In genomic region chr19:2474232-2475017, GRCh38 we compare ENCODE assay signal across 8 cellular contexts. TPM values are rescaled to one million over a fixed set of nuclear protein-coding genes. Genes with fewer than 3 reads are reported as not detected.
A peak's percentile ranks its signal among the peaks of the same experiment; 100 is the strongest.
DNase-seq lines count a peak whose midpoint lies in the region; ATAC-seq and TF ChIP-seq lines count a peak whose summit lies in the region.

No MANE protein-coding gene starts in this region.

- TF ChIP-seq CTCF in WTC11 (IDR thresholded peaks at IDR 0.05): peak; percentile 95
- peak; percentile 71 to 91 for TF ChIP-seq CTCF in mammary epithelial cell (conservative IDR thresholded peaks at IDR 0.05 in 1 of 2, IDR thresholded peaks at IDR 0.05 in 1 of 2; ENCODE audit: extremely low read depth in 1 of 2, insufficient read depth in 1 of 2, low read depth in 1 of 2, low read length in 2 of 2)

- no peaks in the 10 kb centered on the region for H3K36me3 Mint-ChIP-seq in WTC11

- peaks cover 35% of the 10 kb centered on the region for H3K27me3 Mint-ChIP-seq in WTC11 (ENCODE audit: low read depth)

- peaks cover 23% of the 10 kb centered on the region for H3K4me1 ChIP-seq in mammary epithelial cell (ENCODE audit: insufficient read depth, low read length)

- peaks cover 10% of the 10 kb centered on the region for H4K20me1 ChIP-seq in mammary epithelial cell (ENCODE audit: insufficient read depth, low read length)

- H3K27ac ChIP-seq in mammary epithelial cell (ENCODE audit: insufficient read depth, low read depth, low read length): peak overlapping the region; percentile 49

- intact Hi-C loops in mammary epithelial cell (cut with micrococcal nuclease): loop anchor here (1.0 to 5.0 kb wide), 5 partner anchors 47 to 237 kb away; partner anchors contain the start of genes PLEKHJ1, SF3A2 and TIMM13

- no peak overlapping the region for H3K27ac Mint-ChIP-seq in WTC11

- dilution Hi-C loops in mammary epithelial cell (cut with HindIII; ENCODE audit: low sequenced_read_pairs): no loop called here

- H3K4me3 ChIP-seq in mammary epithelial cell (replicated peaks in 1 of 3; ENCODE audit: insufficient read depth in 1 of 3, low read depth in 2 of 3, low read length in 3 of 3): peak overlapping the region; percentile 84 to 98 (median 94)

- WGBS in mammary epithelial cell (ENCODE audit: low coverage, missing lambda C conversion rate): 10% methylated on average over 34 of the region's 60 CpGs

- H3K36me3 ChIP-seq in mammary epithelial cell (ENCODE audit: insufficient read depth, low read length): no peaks in the 10 kb centered on the region

- peak; percentile 32 for ATAC-seq in HG02588 (IDR thresholded peaks at IDR 0.05; ENCODE audit: unreplicated experiment)
- peak; percentile 46 for ATAC-seq in WTC11
- ATAC-seq in HG02981 (IDR thresholded peaks at IDR 0.05; ENCODE audit: unreplicated experiment): no peak

- CTCF ChIA-PET in WTC11 (lab: Charles Lee) (interaction anchor here (0.7 to 5.4 kb wide), 11 partner anchors 9 to 163 kb away, joined by 4 to 110 read pairs (median 11); no protein-coding TSS in a partner anchor), mammary epithelial cell (lab: Charles Lee; ENCODE audit: low non-redundant PET) (interaction anchor here (0.6 to 0.7 kb wide), 2 partner anchors 104 to 137 kb away, joined by 3 to 4 read pairs; no protein-coding TSS in a partner anchor)

- peak overlapping the region; percentile 98 for H3K4me2 ChIP-seq in mammary epithelial cell (ENCODE audit: insufficient read depth, low read depth, low read length)

- H3K4me1 Mint-ChIP-seq in WTC11: peaks cover 23% of the 10 kb centered on the region

- H3K9ac ChIP-seq in mammary epithelial cell (ENCODE audit: insufficient read depth, low read length): peak overlapping the region; percentile 15

- H3K27me3 ChIP-seq in mammary epithelial cell (ENCODE audit: insufficient read depth, low read length): no peaks in the 10 kb centered on the region

- H2AFZ ChIP-seq in mammary epithelial cell (ENCODE audit: low read depth, low read length): peak overlapping the region; percentile 58

- BruUV-seq in mammary epithelial cell (replicated peaks; lab: Mats Ljungman, UMichigan): no TSS peak

- peak overlapping the region; percentile 93 for H3K4me3 Mint-ChIP-seq in WTC11

- peaks cover 38% of the 10 kb centered on the region for H3K79me2 ChIP-seq in mammary epithelial cell (ENCODE audit: insufficient read depth, low read length)

- DNase-seq in EL: peak; percentile 92
- DNase-seq in NCI-H2029 treated with DMSO at 0.1 percent for 48 hours (lab: John Stamatoyannopoulos, UW): peak; percentile 45
- DNase-seq in WTC11 (ENCODE audit: low spot score): peak; percentile 92
- DNase-seq in mammary epithelial cell: peak; percentile 75
- DNase-seq in islet precursor cell: peak; percentile 98
- DNase-seq in stimulated activated CD4-positive, alpha-beta T cell treated with anti-CD3 and anti-CD28 coated beads, Interleukin-12 subunit alpha, Interleukin-12 subunit beta, amount 100 ng/mL, for 24 hours (ENCODE audit: low read depth in 2 of 2): peak; percentile 82

- in situ Hi-C loops in mammary epithelial cell (cut with MboI; ENCODE audit: low sequenced_read_pairs in 2 of 2): loop anchor here (5.0 to 10.0 kb wide), 3 partner anchors 70 to 143 kb away; no protein-coding TSS in a partner anchor

- no peaks in the 10 kb centered on the region for H3K9me3 Mint-ChIP-seq in WTC11

- POLR2A ChIA-PET in WTC11 (lab: Charles Lee): interaction anchor here (0.6 to 4.1 kb wide), 3 partner anchors 11 to 137 kb away, joined by 7 to 59 read pairs (median 39); no protein-coding TSS in a partner anchor

- H3K9me3 ChIP-seq in mammary epithelial cell (replicated peaks; ENCODE audit: insufficient read depth, low read length): no peaks in the 10 kb centered on the region

TF ChIP-seq in WTC11, 78 proteins besides CTCF, POLR2A, EP300 and RAD21 (continues in another document):
- TF ChIP-seq ARID4B (CRISPR knock-in tag; IDR thresholded peaks at IDR 0.05; ENCODE audit: borderline replicate concordance) (peak; percentile 28; the same call in 1 of the 2 replicates), ZNF512 (CRISPR knock-in tag; IDR thresholded peaks at IDR 0.05; ENCODE audit: borderline replicate concordance) (no peak), ZMAT4 (CRISPR knock-in tag; IDR thresholded peaks at IDR 0.05) (no peak)
- TF ChIP-seq, protein P1, sequence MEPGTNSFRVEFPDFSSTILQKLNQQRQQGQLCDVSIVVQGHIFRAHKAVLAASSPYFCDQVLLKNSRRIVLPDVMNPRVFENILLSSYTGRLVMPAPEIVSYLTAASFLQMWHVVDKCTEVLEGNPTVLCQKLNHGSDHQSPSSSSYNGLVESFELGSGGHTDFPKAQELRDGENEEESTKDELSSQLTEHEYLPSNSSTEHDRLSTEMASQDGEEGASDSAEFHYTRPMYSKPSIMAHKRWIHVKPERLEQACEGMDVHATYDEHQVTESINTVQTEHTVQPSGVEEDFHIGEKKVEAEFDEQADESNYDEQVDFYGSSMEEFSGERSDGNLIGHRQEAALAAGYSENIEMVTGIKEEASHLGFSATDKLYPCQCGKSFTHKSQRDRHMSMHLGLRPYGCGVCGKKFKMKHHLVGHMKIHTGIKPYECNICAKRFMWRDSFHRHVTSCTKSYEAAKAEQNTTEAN (CRISPR knock-in tag; IDR thresholded peaks at IDR 0.05): peak; percentile 40; the same call in 1 of the 2 replicates
- TF ChIP-seq, protein P2, sequence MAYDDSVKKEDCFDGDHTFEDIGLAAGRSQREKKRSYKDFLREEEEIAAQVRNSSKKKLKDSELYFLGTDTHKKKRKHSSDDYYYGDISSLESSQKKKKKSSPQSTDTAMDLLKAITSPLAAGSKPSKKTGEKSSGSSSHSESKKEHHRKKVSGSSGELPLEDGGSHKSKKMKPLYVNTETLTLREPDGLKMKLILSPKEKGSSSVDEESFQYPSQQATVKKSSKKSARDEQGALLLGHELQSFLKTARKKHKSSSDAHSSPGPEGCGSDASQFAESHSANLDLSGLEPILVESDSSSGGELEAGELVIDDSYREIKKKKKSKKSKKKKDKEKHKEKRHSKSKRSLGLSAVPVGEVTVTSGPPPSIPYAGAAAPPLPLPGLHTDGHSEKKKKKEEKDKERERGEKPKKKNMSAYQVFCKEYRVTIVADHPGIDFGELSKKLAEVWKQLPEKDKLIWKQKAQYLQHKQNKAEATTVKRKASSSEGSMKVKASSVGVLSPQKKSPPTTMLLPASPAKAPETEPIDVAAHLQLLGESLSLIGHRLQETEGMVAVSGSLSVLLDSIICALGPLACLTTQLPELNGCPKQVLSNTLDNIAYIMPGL (CRISPR knock-in tag; IDR thresholded peaks at IDR 0.05): peak; percentile 77; the same call in 1 of the 2 replicates

RNA-seq across cellular contexts. Expression of gene GADD45B, which starts 1.5 kb away (rescaled TPM):
- 17.9 to 27.5 TPM (median 23.2 TPM) in 3 replicates for total RNA-seq in WTC11 (2021)
- 10 to 100 TPM; 18.0 to 83.9 TPM for total RNA-seq in mammary epithelial cell
- polyA plus RNA-seq in mammary epithelial cell: 28.3 TPM
- polyA minus RNA-seq in mammary epithelial cell: 38.9 TPM

RNA-seq across cellular contexts. Expression of gene LMNB2, which starts 17.7 kb away (rescaled TPM):
- total RNA-seq in WTC11 (2021): 204 to 216 TPM (median 212 TPM) in 3 replicates
- 100 to 1,000 TPM in 1 of 2 donors, 10 to 100 TPM in 1; 42.0 to 108 TPM for total RNA-seq in mammary epithelial cell
- 78.9 TPM for polyA plus RNA-seq in mammary epithelial cell
- polyA minus RNA-seq in mammary epithelial cell: 98.4 TPM

RNA-seq across cellular contexts. Expression of gene TIMM13, which starts 47.0 kb away (rescaled TPM):
- 296 to 342 TPM (median 309 TPM) in 3 replicates for total RNA-seq in WTC11 (2021)
- 100 to 1,000 TPM in 1 of 2 donors, 10 to 100 TPM in 1; 20.8 to 133 TPM for total RNA-seq in mammary epithelial cell
- 62.2 TPM for polyA plus RNA-seq in mammary epithelial cell
- 3.3 TPM for polyA minus RNA-seq in mammary epithelial cell

Comparison
In these comparisons a context has a peak if more than half of its experiments do, and no peak if none do; other contexts are left out.
1. DNase-seq: peak in every context shown above with its lines; median percentile 98 in islet precursor cell; 92 in EL; 92 in WTC11; 82 in stimulated activated CD4-positive, alpha-beta T cell treated with anti-CD3 and anti-CD28 coated beads, Interleukin-12 subunit alpha, Interleukin-12 subunit beta, amount 100 ng/mL, for 24 hours; 75 in mammary epithelial cell; 45 in NCI-H2029 treated with DMSO at 0.1 percent for 48 hours.